Comparison of ENCODE assay signal across 1 cellular context in the genomic region with DNA sequence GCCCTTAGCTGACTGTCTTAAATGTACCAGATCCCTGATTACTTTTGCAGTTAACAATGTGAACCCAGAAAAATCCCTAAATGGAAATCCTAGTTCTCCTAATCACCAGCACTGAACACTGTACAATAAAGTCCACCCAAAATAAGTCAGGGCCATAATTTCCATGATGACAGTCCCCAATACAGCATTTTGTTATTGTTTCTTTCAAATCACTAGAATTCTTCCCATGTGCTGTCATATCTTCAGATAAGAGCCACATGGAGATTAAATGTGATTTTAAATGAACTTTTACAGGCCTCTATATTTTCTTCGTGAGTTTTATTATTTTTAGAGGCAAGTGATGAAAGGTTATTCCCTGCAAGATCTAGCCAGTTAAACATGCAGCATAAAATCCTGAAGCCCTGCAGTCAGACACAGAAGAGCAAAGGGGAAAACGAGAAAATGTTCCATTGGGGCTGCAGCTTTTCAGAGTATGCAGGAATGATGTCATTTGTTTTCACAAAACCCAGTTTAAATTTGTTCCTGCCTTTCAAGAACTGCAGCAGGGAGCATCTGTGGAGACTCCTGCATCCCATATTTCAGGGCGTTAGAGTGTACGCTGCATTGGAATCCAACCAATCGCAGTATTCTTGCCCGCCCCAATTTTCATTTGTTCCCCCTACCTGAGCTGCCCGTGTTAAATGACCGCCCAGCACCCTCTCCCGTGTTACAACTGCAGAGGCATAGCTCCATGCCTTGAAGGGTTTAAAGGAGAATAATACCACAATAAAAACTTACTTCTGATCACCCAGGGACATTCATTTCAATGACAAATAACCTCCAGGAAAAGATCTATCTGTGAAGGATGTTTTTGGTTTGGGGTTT.
TF ChIP-seq lines count a peak whose summit lies in the region.

No MANE protein-coding gene starts in this region.

TF ChIP-seq in WTC11, 78 proteins besides CTCF, POLR2A, EP300 and RAD21 (continued from another document):
- TF ChIP-seq, protein P1, sequence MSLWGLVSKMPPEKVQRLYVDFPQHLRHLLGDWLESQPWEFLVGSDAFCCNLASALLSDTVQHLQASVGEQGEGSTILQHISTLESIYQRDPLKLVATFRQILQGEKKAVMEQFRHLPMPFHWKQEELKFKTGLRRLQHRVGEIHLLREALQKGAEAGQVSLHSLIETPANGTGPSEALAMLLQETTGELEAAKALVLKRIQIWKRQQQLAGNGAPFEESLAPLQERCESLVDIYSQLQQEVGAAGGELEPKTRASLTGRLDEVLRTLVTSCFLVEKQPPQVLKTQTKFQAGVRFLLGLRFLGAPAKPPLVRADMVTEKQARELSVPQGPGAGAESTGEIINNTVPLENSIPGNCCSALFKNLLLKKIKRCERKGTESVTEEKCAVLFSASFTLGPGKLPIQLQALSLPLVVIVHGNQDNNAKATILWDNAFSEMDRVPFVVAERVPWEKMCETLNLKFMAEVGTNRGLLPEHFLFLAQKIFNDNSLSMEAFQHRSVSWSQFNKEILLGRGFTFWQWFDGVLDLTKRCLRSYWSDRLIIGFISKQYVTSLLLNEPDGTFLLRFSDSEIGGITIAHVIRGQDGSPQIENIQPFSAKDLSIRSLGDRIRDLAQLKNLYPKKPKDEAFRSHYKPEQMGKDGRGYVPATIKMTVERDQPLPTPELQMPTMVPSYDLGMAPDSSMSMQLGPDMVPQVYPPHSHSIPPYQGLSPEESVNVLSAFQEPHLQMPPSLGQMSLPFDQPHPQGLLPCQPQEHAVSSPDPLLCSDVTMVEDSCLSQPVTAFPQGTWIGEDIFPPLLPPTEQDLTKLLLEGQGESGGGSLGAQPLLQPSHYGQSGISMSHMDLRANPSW (CRISPR knock-in tag; conservative IDR thresholded peaks at IDR 0.05; ENCODE audit: low read depth), result no peak
- TF ChIP-seq AFF4 (CRISPR knock-in tag; IDR thresholded peaks at IDR 0.05; ENCODE audit: borderline replicate concordance), result no peak
